Comparison of ENCODE assay signal across 27 cellular contexts in the genomic region with DNA sequence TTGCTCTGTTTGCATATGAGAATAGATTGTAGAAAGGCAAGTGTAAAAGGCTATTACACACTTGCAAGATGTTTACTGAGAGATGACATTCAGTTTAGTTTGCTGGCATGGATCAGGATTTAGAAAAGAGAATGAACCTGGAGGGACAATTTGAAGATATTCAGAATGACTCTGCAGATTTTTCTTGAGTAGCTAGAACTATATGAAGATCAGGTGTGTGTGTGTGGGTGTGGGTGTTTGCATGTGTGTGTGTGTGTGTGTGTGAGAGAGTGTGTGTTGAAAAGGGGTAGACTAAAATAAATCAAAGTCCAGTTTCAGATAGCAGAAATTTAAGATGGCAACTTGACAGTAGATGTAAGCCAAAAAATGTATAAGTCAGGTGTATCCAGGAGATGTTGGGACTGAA.
"Had no signal": no experiment of that assay in that cellular context is flagged by ENCODE, and none has a peak within 500 bp of the region (broad histone marks: within the 10 kb centered on the region; RNA-seq: fewer than 3 reads in every experiment).

No MANE protein-coding gene starts in this region.

- H3K9me3 ChIP-seq: gastroesophageal sphincter, heart left ventricle, left lung, prostate gland, right atrium auricular region, stomach, thyroid gland, upper lobe of left lung had no signal

- ATAC-seq: esophagus mucosa; foreskin keratinocyte; gastroesophageal sphincter; heart left ventricle; left lung; naive thymus-derived CD8-positive, alpha-beta T cell; sciatic nerve had no signal

- H3K27ac Mint-ChIP-seq: naive thymus-derived CD8-positive, alpha-beta T cell; nephron progenitor cell had no signal

- H3K4me3 Mint-ChIP-seq: naive thymus-derived CD8-positive, alpha-beta T cell; nephron progenitor cell had no signal

- H3K4me2 ChIP-seq: hepatocyte, smooth muscle cell had no signal

- H3K36me3 Mint-ChIP-seq: naive thymus-derived CD8-positive, alpha-beta T cell had no signal

- H3K4me1 ChIP-seq: foreskin keratinocyte, left lung, prostate gland, right atrium auricular region, upper lobe of left lung had no signal

- H2AFZ ChIP-seq: hepatocyte had no signal

- H3K79me2 ChIP-seq: hepatocyte had no signal

- H3K4me1 Mint-ChIP-seq: naive thymus-derived CD8-positive, alpha-beta T cell had no signal

- H3K36me3 ChIP-seq: gastroesophageal sphincter, heart left ventricle, left lung, prostate gland, right atrium auricular region, stomach, thyroid gland, upper lobe of left lung had no signal

- H3K27ac ChIP-seq: dorsolateral prefrontal cortex, epithelial cell of prostate, foreskin keratinocyte, heart left ventricle, hepatocyte, left lung, prostate gland, right atrium auricular region, stomach, thyroid gland, upper lobe of left lung had no signal

- H3K27me3 ChIP-seq: dorsolateral prefrontal cortex, gastroesophageal sphincter, heart left ventricle, hepatocyte, left lung, right atrium auricular region, stomach, thyroid gland, upper lobe of left lung had no signal

- DNase-seq: dorsolateral prefrontal cortex; effector CD4-positive, alpha-beta T cell; foreskin keratinocyte; heart left ventricle; kidney; left lung; mesenchymal stem cell; midbrain; naive thymus-derived CD8-positive, alpha-beta T cell; nephron progenitor cell; nucleus accumbens; stimulated activated CD4-positive, alpha-beta T cell treated with anti-CD3 and anti-CD28 coated beads, Interleukin-12 subunit alpha, Interleukin-12 subunit beta, amount 100 ng/mL, for 4 hours; stimulated activated CD4-positive, alpha-beta T cell treated with anti-CD3 and anti-CD28 coated beads, Interleukin-1b, Interleukin-23, amount 100 ng/mL, for 48 hours; stimulated activated CD4-positive, alpha-beta T cell treated with anti-CD3 and anti-CD28 coated beads, Interleukin-4, amount 100 ng/mL, for 1 hour; stimulated activated CD8-positive, alpha-beta memory T cell treated with anti-CD3 and anti-CD28 coated beads, Interleukin-4, amount 100 ng/mL, for 48 hours; stimulated activated naive CD4-positive, alpha-beta T cell; stomach; thyroid gland; upper lobe of left lung had no signal

- H3K9me3 Mint-ChIP-seq: naive thymus-derived CD8-positive, alpha-beta T cell; nephron progenitor cell had no signal

- H3K4me3 ChIP-seq: dorsolateral prefrontal cortex, gastroesophageal sphincter, heart left ventricle, hepatocyte, left lung, prostate gland, right atrium auricular region, smooth muscle cell, stomach, thyroid gland, upper lobe of left lung had no signal
